ENCODE assay signal across 1 cellular context in genomic region chr17:47789611-47790520, GRCh38.
A peak's percentile ranks its signal among the peaks of the same experiment; 100 is the strongest.
TF ChIP-seq lines count a peak whose summit lies in the region.

No MANE protein-coding gene starts in this region.

TF ChIP-seq in HEK293, 187 proteins besides CTCF, POLR2A, EP300 and RAD21 (continued from another document):
- TF ChIP-seq HIC1 (tag by site-specific recombination; IDR thresholded peaks at IDR 0.05), result 0 out of 2 replicates have a peak, but pooled peaks have one; percentile 16
- TF ChIP-seq RBAK (tag by site-specific recombination; IDR thresholded peaks at IDR 0.05), result no peak
- TF ChIP-seq ZNF449 (tag by site-specific recombination; IDR thresholded peaks at IDR 0.05), result no peak
- peak; percentile 30; the same call in 1 of the 2 replicates for TF ChIP-seq ZNF501 (tag by site-specific recombination; IDR thresholded peaks at IDR 0.05)
- TF ChIP-seq ZNF121 (tag by site-specific recombination; IDR thresholded peaks at IDR 0.05), result 0 out of 2 replicates have a peak, but pooled peaks have one; percentile 17
- 0 out of 2 replicates have a peak, but pooled peaks have one; percentile 11 for TF ChIP-seq SP7 (tag by site-specific recombination; IDR thresholded peaks at IDR 0.05)
- TF ChIP-seq ZEB2 (tag by site-specific recombination; IDR thresholded peaks at IDR 0.05), result peak; percentile 70; the same call in 1 of the 2 replicates
- TF ChIP-seq ZNF777 (tag by site-specific recombination; IDR thresholded peaks at IDR 0.05; ENCODE audit: borderline replicate concordance), result peak; percentile 84; the same call in 1 of the 2 replicates
- no peak for TF ChIP-seq YY1 (tag by site-specific recombination; IDR thresholded peaks at IDR 0.05)
- 0 out of 2 replicates have a peak, but pooled peaks have one; percentile 32 for TF ChIP-seq ZBTB10 (tag by site-specific recombination; IDR thresholded peaks at IDR 0.05)
- TF ChIP-seq ZSCAN5A (tag by site-specific recombination; IDR thresholded peaks at IDR 0.05), result peak; percentile 13; the same call in 1 of the 2 replicates
- TF ChIP-seq ZNF112 (tag by site-specific recombination; IDR thresholded peaks at IDR 0.05), result no peak
- TF ChIP-seq MZF1 (tag by site-specific recombination; IDR thresholded peaks at IDR 0.05; ENCODE audit: borderline replicate concordance), result no peak
- TF ChIP-seq ZIC2 (tag by site-specific recombination; IDR thresholded peaks at IDR 0.05), result peak; percentile 57; the same call in 1 of the 2 replicates
- peak; percentile 87 for TF ChIP-seq ZBTB26 (tag by site-specific recombination; optimal IDR thresholded peaks at IDR 0.05)
- TF ChIP-seq ZNF548 (tag by site-specific recombination; IDR thresholded peaks at IDR 0.05), result no peak
- 0 out of 2 replicates have a peak, but pooled peaks have one; percentile 25 for TF ChIP-seq KLF8 (tag by site-specific recombination; IDR thresholded peaks at IDR 0.05)
- TF ChIP-seq REPIN1 (tag by site-specific recombination; IDR thresholded peaks at IDR 0.05; ENCODE audit: low read depth), result no peak
TF ChIP-seq in HEK293: peak in this region for 42.
